1 cellular context compared by ENCODE assay signal in the genomic region with DNA sequence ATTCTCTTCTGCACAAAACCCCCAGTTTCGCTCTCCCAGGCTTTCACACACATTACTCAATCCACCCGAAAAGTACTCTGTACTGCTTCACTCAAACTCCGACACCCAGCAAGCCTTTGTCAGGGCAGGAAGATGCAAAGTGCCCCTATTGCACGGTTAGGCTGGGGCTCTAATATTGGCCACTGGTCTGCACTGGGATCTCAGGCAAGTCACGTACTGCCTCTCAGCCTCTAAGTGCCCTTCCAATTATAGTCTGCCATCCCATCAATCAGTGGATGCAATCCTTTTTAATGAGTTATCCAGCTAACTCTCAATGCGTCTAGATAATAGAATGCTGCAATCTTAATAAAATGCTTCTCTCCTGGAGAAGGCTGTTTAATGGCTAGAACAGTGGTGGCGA.
TF ChIP-seq lines count a peak whose summit lies in the region.

No MANE protein-coding gene starts in this region.

TF ChIP-seq in WTC11, 78 proteins besides CTCF, POLR2A, EP300 and RAD21 (continued from another document):
- TF ChIP-seq, protein P1, sequence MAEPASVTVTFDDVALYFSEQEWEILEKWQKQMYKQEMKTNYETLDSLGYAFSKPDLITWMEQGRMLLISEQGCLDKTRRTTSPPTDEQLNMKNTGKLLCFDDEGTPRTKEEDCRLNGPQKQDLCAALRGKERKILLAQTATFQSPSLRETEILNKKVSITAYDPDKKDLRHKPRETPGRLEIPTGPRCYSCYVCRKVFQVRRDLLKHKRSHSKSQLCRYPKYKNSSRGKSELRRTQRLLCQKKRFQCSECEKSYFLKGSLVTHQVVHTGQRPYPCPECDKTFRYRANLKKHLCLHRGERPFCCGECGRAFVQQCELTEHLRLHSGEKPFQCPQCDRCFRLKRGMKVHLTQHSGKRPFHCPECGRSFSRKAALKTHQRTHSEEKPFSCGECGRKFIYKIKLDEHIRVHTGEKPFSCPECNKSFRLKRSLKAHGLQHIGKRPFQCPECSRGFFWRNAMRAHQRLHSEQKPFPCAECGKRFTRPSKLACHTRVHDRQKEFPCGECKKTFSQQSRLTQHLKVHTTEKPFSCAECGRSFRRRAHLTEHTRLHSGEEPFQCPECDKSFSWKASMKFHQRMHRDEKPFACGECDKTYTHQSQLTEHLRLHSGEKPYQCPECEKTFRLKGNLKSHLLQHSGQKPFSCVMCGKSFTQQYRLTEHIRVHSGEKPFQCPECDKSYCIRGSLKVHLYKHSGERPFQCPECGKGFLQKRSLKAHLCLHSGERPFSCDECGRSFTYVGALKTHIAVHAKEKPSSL (CRISPR knock-in tag; conservative IDR thresholded peaks at IDR 0.05) = no peak
- TF ChIP-seq, protein P2, sequence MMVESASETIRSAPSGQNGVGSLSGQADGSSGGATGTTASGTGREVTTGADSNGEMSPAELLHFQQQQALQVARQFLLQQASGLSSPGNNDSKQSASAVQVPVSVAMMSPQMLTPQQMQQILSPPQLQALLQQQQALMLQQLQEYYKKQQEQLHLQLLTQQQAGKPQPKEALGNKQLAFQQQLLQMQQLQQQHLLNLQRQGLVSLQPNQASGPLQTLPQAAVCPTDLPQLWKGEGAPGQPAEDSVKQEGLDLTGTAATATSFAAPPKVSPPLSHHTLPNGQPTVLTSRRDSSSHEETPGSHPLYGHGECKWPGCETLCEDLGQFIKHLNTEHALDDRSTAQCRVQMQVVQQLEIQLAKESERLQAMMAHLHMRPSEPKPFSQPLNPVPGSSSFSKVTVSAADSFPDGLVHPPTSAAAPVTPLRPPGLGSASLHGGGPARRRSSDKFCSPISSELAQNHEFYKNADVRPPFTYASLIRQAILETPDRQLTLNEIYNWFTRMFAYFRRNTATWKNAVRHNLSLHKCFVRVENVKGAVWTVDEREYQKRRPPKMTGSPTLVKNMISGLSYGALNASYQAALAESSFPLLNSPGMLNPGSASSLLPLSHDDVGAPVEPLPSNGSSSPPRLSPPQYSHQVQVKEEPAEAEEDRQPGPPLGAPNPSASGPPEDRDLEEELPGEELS (CRISPR knock-in tag; IDR thresholded peaks at IDR 0.05) = no peak
- TF ChIP-seq ZNF263 (CRISPR knock-in tag; IDR thresholded peaks at IDR 0.05; ENCODE audit: low read depth) (no peak), MXD4 (CRISPR knock-in tag; IDR thresholded peaks at IDR 0.05; ENCODE audit: borderline replicate concordance) (no peak), SOX15 (CRISPR knock-in tag; IDR thresholded peaks at IDR 0.05) (no peak), E2F5 (CRISPR knock-in tag; IDR thresholded peaks at IDR 0.05) (no peak), CREB1 (CRISPR knock-in tag; IDR thresholded peaks at IDR 0.05) (no peak)
- TF ChIP-seq, protein P3, sequence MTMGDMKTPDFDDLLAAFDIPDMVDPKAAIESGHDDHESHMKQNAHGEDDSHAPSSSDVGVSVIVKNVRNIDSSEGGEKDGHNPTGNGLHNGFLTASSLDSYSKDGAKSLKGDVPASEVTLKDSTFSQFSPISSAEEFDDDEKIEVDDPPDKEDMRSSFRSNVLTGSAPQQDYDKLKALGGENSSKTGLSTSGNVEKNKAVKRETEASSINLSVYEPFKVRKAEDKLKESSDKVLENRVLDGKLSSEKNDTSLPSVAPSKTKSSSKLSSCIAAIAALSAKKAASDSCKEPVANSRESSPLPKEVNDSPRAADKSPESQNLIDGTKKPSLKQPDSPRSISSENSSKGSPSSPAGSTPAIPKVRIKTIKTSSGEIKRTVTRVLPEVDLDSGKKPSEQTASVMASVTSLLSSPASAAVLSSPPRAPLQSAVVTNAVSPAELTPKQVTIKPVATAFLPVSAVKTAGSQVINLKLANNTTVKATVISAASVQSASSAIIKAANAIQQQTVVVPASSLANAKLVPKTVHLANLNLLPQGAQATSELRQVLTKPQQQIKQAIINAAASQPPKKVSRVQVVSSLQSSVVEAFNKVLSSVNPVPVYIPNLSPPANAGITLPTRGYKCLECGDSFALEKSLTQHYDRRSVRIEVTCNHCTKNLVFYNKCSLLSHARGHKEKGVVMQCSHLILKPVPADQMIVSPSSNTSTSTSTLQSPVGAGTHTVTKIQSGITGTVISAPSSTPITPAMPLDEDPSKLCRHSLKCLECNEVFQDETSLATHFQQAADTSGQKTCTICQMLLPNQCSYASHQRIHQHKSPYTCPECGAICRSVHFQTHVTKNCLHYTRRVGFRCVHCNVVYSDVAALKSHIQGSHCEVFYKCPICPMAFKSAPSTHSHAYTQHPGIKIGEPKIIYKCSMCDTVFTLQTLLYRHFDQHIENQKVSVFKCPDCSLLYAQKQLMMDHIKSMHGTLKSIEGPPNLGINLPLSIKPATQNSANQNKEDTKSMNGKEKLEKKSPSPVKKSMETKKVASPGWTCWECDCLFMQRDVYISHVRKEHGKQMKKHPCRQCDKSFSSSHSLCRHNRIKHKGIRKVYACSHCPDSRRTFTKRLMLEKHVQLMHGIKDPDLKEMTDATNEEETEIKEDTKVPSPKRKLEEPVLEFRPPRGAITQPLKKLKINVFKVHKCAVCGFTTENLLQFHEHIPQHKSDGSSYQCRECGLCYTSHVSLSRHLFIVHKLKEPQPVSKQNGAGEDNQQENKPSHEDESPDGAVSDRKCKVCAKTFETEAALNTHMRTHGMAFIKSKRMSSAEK (CRISPR knock-in tag; IDR thresholded peaks at IDR 0.05; ENCODE audit: borderline replicate concordance) = no peak
- TF ChIP-seq, protein P4, sequence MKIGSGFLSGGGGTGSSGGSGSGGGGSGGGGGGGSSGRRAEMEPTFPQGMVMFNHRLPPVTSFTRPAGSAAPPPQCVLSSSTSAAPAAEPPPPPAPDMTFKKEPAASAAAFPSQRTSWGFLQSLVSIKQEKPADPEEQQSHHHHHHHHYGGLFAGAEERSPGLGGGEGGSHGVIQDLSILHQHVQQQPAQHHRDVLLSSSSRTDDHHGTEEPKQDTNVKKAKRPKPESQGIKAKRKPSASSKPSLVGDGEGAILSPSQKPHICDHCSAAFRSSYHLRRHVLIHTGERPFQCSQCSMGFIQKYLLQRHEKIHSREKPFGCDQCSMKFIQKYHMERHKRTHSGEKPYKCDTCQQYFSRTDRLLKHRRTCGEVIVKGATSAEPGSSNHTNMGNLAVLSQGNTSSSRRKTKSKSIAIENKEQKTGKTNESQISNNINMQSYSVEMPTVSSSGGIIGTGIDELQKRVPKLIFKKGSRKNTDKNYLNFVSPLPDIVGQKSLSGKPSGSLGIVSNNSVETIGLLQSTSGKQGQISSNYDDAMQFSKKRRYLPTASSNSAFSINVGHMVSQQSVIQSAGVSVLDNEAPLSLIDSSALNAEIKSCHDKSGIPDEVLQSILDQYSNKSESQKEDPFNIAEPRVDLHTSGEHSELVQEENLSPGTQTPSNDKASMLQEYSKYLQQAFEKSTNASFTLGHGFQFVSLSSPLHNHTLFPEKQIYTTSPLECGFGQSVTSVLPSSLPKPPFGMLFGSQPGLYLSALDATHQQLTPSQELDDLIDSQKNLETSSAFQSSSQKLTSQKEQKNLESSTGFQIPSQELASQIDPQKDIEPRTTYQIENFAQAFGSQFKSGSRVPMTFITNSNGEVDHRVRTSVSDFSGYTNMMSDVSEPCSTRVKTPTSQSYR (CRISPR knock-in tag; IDR thresholded peaks at IDR 0.05) = no peak
